In the genomic region with DNA sequence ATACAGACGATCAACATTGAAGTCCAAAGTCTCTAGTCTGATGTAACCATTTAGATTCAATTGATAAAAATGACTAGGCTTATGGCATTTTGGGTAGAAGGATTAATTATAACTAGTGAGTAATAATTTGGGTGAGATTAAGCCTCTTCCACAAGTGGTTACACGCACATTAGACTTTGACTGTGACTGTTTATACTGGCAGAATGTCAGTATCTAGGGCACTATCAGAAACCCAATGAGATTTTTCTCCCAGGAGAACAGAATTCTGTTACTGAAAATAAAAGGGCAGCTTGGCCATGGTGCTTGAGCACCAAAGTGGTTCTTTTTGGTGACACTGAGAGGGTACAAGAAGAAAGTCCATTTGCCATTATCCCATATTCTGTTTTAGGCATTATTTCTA, we compare ENCODE assay signal across 1 cellular context.
TF ChIP-seq lines count a peak whose summit lies in the region.

No MANE protein-coding gene starts in this region.

TF ChIP-seq in HepG2, 621 proteins besides CTCF, POLR2A, EP300 and RAD21:
- TF ChIP-seq U2AF2 (IDR thresholded peaks at IDR 0.05; ENCODE audit: low read depth, low read length) (no peak), HNF4A (CRISPR knock-in tag; IDR thresholded peaks at IDR 0.05) (peak; percentile 35)
TF ChIP-seq in HepG2: peak in this region for 1.
